1 cellular context compared by ENCODE assay signal in the genomic region with DNA sequence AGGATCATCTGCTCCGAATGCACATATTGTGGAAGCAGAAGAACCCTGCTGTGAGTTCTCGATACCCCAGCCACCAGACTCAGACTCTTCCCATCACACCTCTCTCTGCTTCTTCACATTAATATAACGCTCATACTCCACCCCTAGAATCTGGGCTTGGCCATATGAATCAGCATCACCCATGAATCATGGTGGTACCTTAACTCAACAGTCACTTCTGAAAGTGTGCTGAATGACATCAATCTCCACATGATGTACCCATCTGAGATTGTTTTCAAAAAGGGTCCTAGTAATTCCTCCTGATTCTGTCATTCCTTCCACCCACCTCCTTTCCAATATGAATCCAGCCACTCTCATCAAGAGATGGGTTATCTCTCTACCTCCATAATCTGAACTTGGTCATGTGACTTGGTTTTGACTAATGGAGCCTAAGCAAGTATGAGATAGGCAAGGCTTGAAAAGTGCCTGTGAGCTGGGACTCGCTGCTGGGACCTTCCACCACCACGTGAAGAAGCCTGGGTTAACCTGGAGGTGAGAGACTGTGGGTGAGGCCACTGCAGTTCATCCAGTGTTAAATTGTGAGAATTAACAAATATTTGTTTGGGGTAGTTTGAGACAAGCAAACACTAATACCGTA.
A peak's percentile ranks its signal among the peaks of the same experiment; 100 is the strongest.
TF ChIP-seq lines count a peak whose summit lies in the region.

No MANE protein-coding gene starts in this region.

TF ChIP-seq in H1, 55 proteins besides CTCF, POLR2A, EP300 and RAD21:
- TF ChIP-seq CHD2 (IDR thresholded peaks at IDR 0.05; ENCODE audit: low read length), result no peak
- TF ChIP-seq, protein P1, sequence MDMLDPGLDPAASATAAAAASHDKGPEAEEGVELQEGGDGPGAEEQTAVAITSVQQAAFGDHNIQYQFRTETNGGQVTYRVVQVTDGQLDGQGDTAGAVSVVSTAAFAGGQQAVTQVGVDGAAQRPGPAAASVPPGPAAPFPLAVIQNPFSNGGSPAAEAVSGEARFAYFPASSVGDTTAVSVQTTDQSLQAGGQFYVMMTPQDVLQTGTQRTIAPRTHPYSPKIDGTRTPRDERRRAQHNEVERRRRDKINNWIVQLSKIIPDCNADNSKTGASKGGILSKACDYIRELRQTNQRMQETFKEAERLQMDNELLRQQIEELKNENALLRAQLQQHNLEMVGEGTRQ (IDR thresholded peaks at IDR 0.05; ENCODE audit: low read length), result peak; percentile 28; the same call in 1 of the 2 replicates
